18 cellular contexts compared by ENCODE assay signal in genomic region chr10:21238717-21239116, GRCh38.
DNase-seq lines count a peak whose midpoint lies in the region; ATAC-seq, FAIRE-seq and TF ChIP-seq lines count a peak whose summit lies in the region.
"Had no signal": no experiment of that assay in that cellular context is flagged by ENCODE, and none has a peak within 500 bp of the region (broad histone marks: within the 10 kb centered on the region; RNA-seq: fewer than 3 reads in every experiment).

No MANE protein-coding gene starts in this region.

- no peak overlapping the region for H2AFZ ChIP-seq in GM23338

- no peaks in the 10 kb centered on the region for H3K79me2 ChIP-seq in GM23338 (replicated peaks; ENCODE audit: insufficient read depth)

- no peak for DNase-seq in Caco-2
- DNase-seq in GM23338 (ENCODE audit: low spot score), result peak; percentile 39
- peak; percentile 91 for DNase-seq in NCI-H748 (lab: John Stamatoyannopoulos, UW; ENCODE audit: unreplicated experiment)
- peak; percentile 14 for DNase-seq in bronchial epithelial cell (ENCODE audit: low read depth)
- no peak for DNase-seq in GM19240 (ENCODE audit: insufficient read length, low spot score)
- no peak for DNase-seq in effector memory CD4-positive, alpha-beta T cell
- DNase-seq: BE2C, DMS79 treated with DMSO at 0.1 percent for 48 hours, MG63, NCI-H2029, NCI-H2227 treated with DMSO at 0.1 percent for 48 hours, NCI-H510A, RPMI8226, SHP77 had no signal

- H3K27me3 ChIP-seq in Caco-2 (replicated peaks; ENCODE audit: control insufficient read depth, insufficient read depth, low read length) (no peaks in the 10 kb centered on the region), GM23338 (ENCODE audit: insufficient read depth) (no peaks in the 10 kb centered on the region), bronchial epithelial cell (ENCODE audit: control insufficient read depth, insufficient read depth, low read length) (no peaks in the 10 kb centered on the region)
- no peaks in the 10 kb centered on the region for H3K27me3 ChIP-seq in effector memory CD4-positive, alpha-beta T cell (replicated peaks; ENCODE audit: control insufficient read depth, insufficient read depth, low read length, poor library complexity, severe bottlenecking)
- H3K27me3 ChIP-seq: BE2C, MG63 had no signal

- no peaks in the 10 kb centered on the region for H3K9me2 ChIP-seq in GM23338 (ENCODE audit: insufficient read depth)

- TF ChIP-seq CTCF in Caco-2 (IDR thresholded peaks at IDR 0.05; ENCODE audit: insufficient read depth in 1 of 2, low read depth in 1 of 2, low read length in 1 of 2, severe bottlenecking in 1 of 2, unreplicated experiment in 1 of 2), result no peak
- TF ChIP-seq CTCF in GM23338 (conservative IDR thresholded peaks at IDR 0.05; ENCODE audit: low read depth in 2 of 2), result no peak
- no peak for TF ChIP-seq CTCF in bronchial epithelial cell (IDR thresholded peaks at IDR 0.05; ENCODE audit: insufficient read depth, low read length, severe bottlenecking)

- no TSS peak for BruUV-seq in Caco-2 (replicated peaks; lab: Mats Ljungman, UMichigan)

- H4K20me1 ChIP-seq in GM23338 (replicated peaks; ENCODE audit: insufficient read depth), result no peaks in the 10 kb centered on the region

- ATAC-seq in GM23338 (no peak), HG02938 (IDR thresholded peaks at IDR 0.05; ENCODE audit: unreplicated experiment) (no peak), HG03159 (IDR thresholded peaks at IDR 0.05; ENCODE audit: unreplicated experiment) (no peak)
- ATAC-seq: A549 had no signal

- H3K4me3 ChIP-seq in Caco-2 (ENCODE audit: low read depth, low read length), result no peak overlapping the region
- H3K4me3 ChIP-seq in GM23338, result no peak overlapping the region
- H3K4me3 ChIP-seq in bronchial epithelial cell (ENCODE audit: low read depth, low read length), result no peak overlapping the region
- no peak overlapping the region for H3K4me3 ChIP-seq in effector memory CD4-positive, alpha-beta T cell (ENCODE audit: insufficient read depth, low read depth, low read length, poor library complexity, severe bottlenecking)
- H3K4me3 ChIP-seq: A549, MG63 had no signal

- H3K4me1 Mint-ChIP-seq in Caco-2 (ENCODE audit: low read depth, unreplicated experiment) (peaks cover 26% of the 10 kb centered on the region), GM23338 (no peaks in the 10 kb centered on the region; the same call in 2 of the 3 replicates)

- CTCF ChIA-PET in Caco-2 (lab: Charles Lee), result no interaction called here

- H3K9me3 ChIP-seq in Caco-2, result no peaks in the 10 kb centered on the region
- no peaks in the 10 kb centered on the region for H3K9me3 ChIP-seq in effector memory CD4-positive, alpha-beta T cell (ENCODE audit: control insufficient read depth, low read length)
- H3K9me3 ChIP-seq: A549, BE2C, MG63 had no signal

- H3K27ac ChIP-seq in GM23338 (ENCODE audit: low read depth), result no peak overlapping the region
- H3K27ac ChIP-seq in effector memory CD4-positive, alpha-beta T cell (ENCODE audit: insufficient read depth, low read length, poor library complexity, severe bottlenecking), result no peak overlapping the region
- H3K27ac ChIP-seq: A549 had no signal

- H3K36me3 Mint-ChIP-seq in Caco-2 (ENCODE audit: insufficient read depth, unreplicated experiment) (no peaks in the 10 kb centered on the region), GM23338 (ENCODE audit: low read depth) (no peaks in the 10 kb centered on the region)

- H3K4me1 ChIP-seq in Caco-2, result peaks cover 18% of the 10 kb centered on the region
- H3K4me1 ChIP-seq in GM23338 (ENCODE audit: insufficient read depth), result peaks cover 3% of the 10 kb centered on the region; the same call in 1 of the 2 replicates
- no peaks in the 10 kb centered on the region for H3K4me1 ChIP-seq in effector memory CD4-positive, alpha-beta T cell (ENCODE audit: control insufficient read depth, insufficient read depth, low read length, poor library complexity, severe bottlenecking)
- H3K4me1 ChIP-seq: A549, BE2C had no signal

- no peak for FAIRE-seq in bronchial epithelial cell (lab: Jason Lieb, UNC)
- FAIRE-seq: A549 had no signal

- H3K4me2 ChIP-seq in GM23338, result no peak overlapping the region
- H3K4me2 ChIP-seq: A549 had no signal

- 0 out of 2 replicates have a peak, but pooled peaks cover 4% of the 10 kb centered on the region for H3F3A ChIP-seq in GM23338 (replicated peaks; ENCODE audit: low read depth)

- H3K4me3 Mint-ChIP-seq in Caco-2 (ENCODE audit: unreplicated experiment) (no peak overlapping the region), GM23338 (no peak overlapping the region)
- H3K4me3 Mint-ChIP-seq: T-helper 1 cell treated with Interleukin-12 subunit alpha and Interleukin-12 subunit beta and Interleukin-4 antibody, amounts not matched to agents 30 μg/mL and 1 μg/mL, for 36 hours had no signal

- peaks cover 8% of the 10 kb centered on the region for H3K9me3 Mint-ChIP-seq in Caco-2 (ENCODE audit: unreplicated experiment)
- no peaks in the 10 kb centered on the region for H3K9me3 Mint-ChIP-seq in GM23338
- H3K9me3 Mint-ChIP-seq: T-helper 1 cell treated with Interleukin-12 subunit alpha and Interleukin-12 subunit beta and Interleukin-4 antibody, amounts not matched to agents 30 μg/mL and 1 μg/mL, for 36 hours had no signal

- POLR2A ChIA-PET in Caco-2 (lab: Charles Lee), result no interaction called here

- H3K27ac Mint-ChIP-seq in Caco-2 (ENCODE audit: unreplicated experiment), result peak overlapping the region; percentile 17
- H3K27ac Mint-ChIP-seq in GM23338, result no peak overlapping the region
- H3K27ac Mint-ChIP-seq: T-helper 1 cell treated with Interleukin-12 subunit alpha and Interleukin-12 subunit beta and Interleukin-4 antibody, amounts not matched to agents 30 μg/mL and 1 μg/mL, for 36 hours had no signal

- H3K27me3 Mint-ChIP-seq in Caco-2 (ENCODE audit: insufficient read depth, unreplicated experiment) (no peaks in the 10 kb centered on the region), GM23338 (ENCODE audit: insufficient read depth, low read depth, poor library complexity) (no peaks in the 10 kb centered on the region)

- no peaks in the 10 kb centered on the region for H3K36me3 ChIP-seq in Caco-2 (ENCODE audit: control insufficient read depth, insufficient read depth, low read length)
- no peaks in the 10 kb centered on the region for H3K36me3 ChIP-seq in GM23338 (ENCODE audit: insufficient read depth)
- no peaks in the 10 kb centered on the region for H3K36me3 ChIP-seq in bronchial epithelial cell (ENCODE audit: control insufficient read depth, insufficient read depth, low read length)
- H3K36me3 ChIP-seq in effector memory CD4-positive, alpha-beta T cell (ENCODE audit: control insufficient read depth, insufficient read depth, low read length), result no peaks in the 10 kb centered on the region
- H3K36me3 ChIP-seq: BE2C, MG63 had no signal

- intact Hi-C loops in Caco-2 (cut with micrococcal nuclease; ENCODE audit: unreplicated experiment), result no loop called here

TF ChIP-seq in GM23338, 12 proteins besides CTCF, POLR2A, EP300 and RAD21 (continues in another document):
- TF ChIP-seq EZH2phosphoT487 (IDR thresholded peaks at IDR 0.05; ENCODE audit: unreplicated experiment) (no peak), JUNB (IDR thresholded peaks at IDR 0.05; ENCODE audit: unreplicated experiment) (no peak), NANOG (IDR thresholded peaks at IDR 0.05; ENCODE audit: borderline replicate concordance) (no peak), EZH2 (IDR thresholded peaks at IDR 0.05; ENCODE audit: low read depth, unreplicated experiment) (no peak)

Comparison
In these comparisons a context has a peak if more than half of its experiments do, and no peak if none do; other contexts are left out.
1. DNase-seq: peak in GM23338 (single experiment), NCI-H748 (single experiment) and bronchial epithelial cell (single experiment); none in Caco-2 (0 of 2), GM19240 (single experiment) and effector memory CD4-positive, alpha-beta T cell (0 of 3).